In the genomic region with DNA sequence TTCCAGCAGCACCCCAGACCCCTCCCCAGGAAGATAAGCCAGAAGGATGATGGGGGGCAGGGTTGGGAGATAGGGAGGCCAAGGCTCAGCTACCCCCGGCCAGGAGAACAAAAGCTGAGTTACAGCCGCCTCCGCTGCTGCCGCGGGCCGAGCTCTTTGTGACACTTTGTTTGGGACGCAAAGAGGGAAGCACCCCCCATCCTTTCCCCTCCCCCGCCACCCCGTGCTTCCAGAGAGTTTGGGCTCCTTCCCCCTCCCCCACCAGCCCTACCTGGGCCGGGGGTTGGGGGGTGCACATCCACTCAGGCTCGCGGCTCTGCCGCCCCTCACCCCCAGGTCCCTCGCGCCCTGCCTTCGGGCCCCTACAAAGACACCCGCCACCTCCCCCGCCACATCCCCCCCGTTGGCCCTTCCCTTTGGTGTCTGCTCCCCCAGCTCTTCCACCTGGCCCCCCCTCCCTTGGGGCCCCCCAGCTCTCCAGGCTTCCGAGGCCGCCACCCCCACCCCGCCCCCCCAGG, we compare ENCODE assay signal across 9 cellular contexts. TPM values are rescaled to one million over a fixed set of nuclear protein-coding genes. Genes with fewer than 3 reads are reported as not detected.
DNase-seq lines count a peak whose midpoint lies in the region; ATAC-seq and TF ChIP-seq lines count a peak whose summit lies in the region.
"Had no signal": no experiment of that assay in that cellular context is flagged by ENCODE, and none has a peak within 500 bp of the region (broad histone marks: within the 10 kb centered on the region; RNA-seq: fewer than 3 reads in every experiment).

No MANE protein-coding gene starts in this region.

- intact Hi-C loops in activated naive CD4-positive, alpha-beta T cell treated with anti-CD3 and anti-CD28 coated beads for 36 hours (cut with micrococcal nuclease) = no loop called here
- intact Hi-C loops in MCF 10A (cut with micrococcal nuclease) (loop anchor here (5.0 kb wide), 1 partner anchor 485 kb away; no protein-coding TSS in a partner anchor), uterus (cut with DNase I; ENCODE audit: low total_unique reads) (no loop called here)

- no peaks in the 10 kb centered on the region for H3K27me3 Mint-ChIP-seq in activated naive CD4-positive, alpha-beta T cell treated with anti-CD3 and anti-CD28 coated beads for 36 hours (ENCODE audit: low read depth)
- H3K27me3 Mint-ChIP-seq in MCF 10A (ENCODE audit: insufficient read depth, unreplicated experiment) = no peaks in the 10 kb centered on the region

- H3K4me3 ChIP-seq in uterus = peak overlapping the region; percentile 39 to 54

- H3K4me1 ChIP-seq in uterus = peaks cover 6 to 8% of the 10 kb centered on the region in 2 donors

- no peak overlapping the region for H3K27ac Mint-ChIP-seq in activated naive CD4-positive, alpha-beta T cell treated with anti-CD3 and anti-CD28 coated beads for 36 hours
- peak overlapping the region; percentile 71 for H3K27ac Mint-ChIP-seq in MCF 10A (ENCODE audit: low read depth, unreplicated experiment)

- H3K36me3 Mint-ChIP-seq in activated naive CD4-positive, alpha-beta T cell treated with anti-CD3 and anti-CD28 coated beads for 36 hours (ENCODE audit: low read depth) = no peaks in the 10 kb centered on the region
- peaks cover 6% of the 10 kb centered on the region for H3K36me3 Mint-ChIP-seq in MCF 10A (ENCODE audit: insufficient read depth, unreplicated experiment)

- CTCF ChIA-PET in activated naive CD4-positive, alpha-beta T cell treated with anti-CD3 and anti-CD28 coated beads for 36 hours (lab: Charles Lee) = interaction anchor here (0.8 to 6.9 kb wide), 6 partner anchors 6 to 84 kb away, joined by 3 to 168 read pairs (median 19); partner anchors contain the start of gene TMEM253
- CTCF ChIA-PET in MCF 10A (lab: Yijun Ruan, JAX) = interaction anchor here (0.9 to 7.3 kb wide), 8 partner anchors 7 to 93 kb away, joined by 3 to 241 read pairs (median 4); partner anchors contain the start of genes ARHGEF40 and TMEM253

- TF ChIP-seq CTCF in MCF 10A (IDR thresholded peaks at IDR 0.05; ENCODE audit: unreplicated experiment) (no peak), uterus (IDR thresholded peaks at IDR 0.05) (no peak)

- POLR2A ChIA-PET in MCF 10A (lab: Yijun Ruan, JAX) = interaction anchor here (0.6 to 4.5 kb wide), 6 partner anchors 7 to 416 kb away, joined by 3 to 37 read pairs (median 6); partner anchors contain the start of genes ARHGEF40 and RNASE7

- H3K4me1 Mint-ChIP-seq in activated naive CD4-positive, alpha-beta T cell treated with anti-CD3 and anti-CD28 coated beads for 36 hours (ENCODE audit: low read depth) = peaks cover 20% of the 10 kb centered on the region
- H3K4me1 Mint-ChIP-seq in MCF 10A (ENCODE audit: insufficient read depth, unreplicated experiment) = peaks cover 33% of the 10 kb centered on the region

- no peaks in the 10 kb centered on the region for H3K36me3 ChIP-seq in uterus

- H3K27me3 ChIP-seq in uterus = no peaks in the 10 kb centered on the region

- peak overlapping the region; percentile 67 for H3K4me3 Mint-ChIP-seq in activated naive CD4-positive, alpha-beta T cell treated with anti-CD3 and anti-CD28 coated beads for 36 hours
- H3K4me3 Mint-ChIP-seq in MCF 10A (ENCODE audit: unreplicated experiment) = peak overlapping the region; percentile 70

- H3K9me3 ChIP-seq in uterus = no peaks in the 10 kb centered on the region

- H3K27ac ChIP-seq in uterus = peak overlapping the region; percentile 97

- ATAC-seq in GM18520 (IDR thresholded peaks at IDR 0.05; ENCODE audit: unreplicated experiment) (no peak), GM19328 (IDR thresholded peaks at IDR 0.05; ENCODE audit: unreplicated experiment) (no peak)
- ATAC-seq: GM12878 had no signal

- peak; percentile 32 for DNase-seq in activated naive CD4-positive, alpha-beta T cell treated with anti-CD3 and anti-CD28 coated beads for 36 hours
- no peak for DNase-seq in activated naive CD4-positive, alpha-beta T cell (lab: John Stamatoyannopoulos, UW)
- DNase-seq in MCF 10A (ENCODE audit: unreplicated experiment) (no peak), medulla oblongata (ENCODE audit: extremely low spot score) (peak; percentile 52), uterus (peak in 1 of 2 donors; percentile 41), Kasumi-1 (lab: John Stamatoyannopoulos, UW) (no peak)

- no peak for TF ChIP-seq POLR2A in uterus (IDR thresholded peaks at IDR 0.05)

- H3K9me3 Mint-ChIP-seq in activated naive CD4-positive, alpha-beta T cell treated with anti-CD3 and anti-CD28 coated beads for 36 hours = no peaks in the 10 kb centered on the region
- H3K9me3 Mint-ChIP-seq in MCF 10A (ENCODE audit: unreplicated experiment) = no peaks in the 10 kb centered on the region

- BruUV-seq in MCF 10A (replicated peaks; lab: Mats Ljungman, UMichigan) = no TSS peak

RNA-seq across cellular contexts. Expression of gene ZNF219, which starts 0.8 kb away (rescaled TPM):
- total RNA-seq in activated naive CD4-positive, alpha-beta T cell treated with anti-CD3 and anti-CD28 coated beads for 36 hours = 1 to 10 TPM; 8.3 to 9.2 TPM
- 18.4 and 33.8 TPM in 2 replicates for total RNA-seq in MCF 10A (2022)
- total RNA-seq in uterus = 10 to 100 TPM in 3 of 4 donors, 1 to 10 TPM in 1; 7.4 to 56.8 (median 15.9) TPM

RNA-seq across cellular contexts. Expression of gene TMEM253, which starts 3.2 kb away (rescaled TPM):
- total RNA-seq in activated naive CD4-positive, alpha-beta T cell treated with anti-CD3 and anti-CD28 coated beads for 36 hours = not detected
- total RNA-seq in MCF 10A (2022) (0.59 and 1.6 TPM in 2 replicates), uterus (under 1 TPM in 1 of 4 donors, not detected in 3; 0.85 TPM)
- total RNA-seq: GM12878 had no signal

RNA-seq across cellular contexts. Expression of gene ARHGEF40, which starts 27.6 kb away (rescaled TPM):
- not detected for total RNA-seq in activated naive CD4-positive, alpha-beta T cell treated with anti-CD3 and anti-CD28 coated beads for 36 hours
- 3.6 and 6.7 TPM in 2 replicates for total RNA-seq in MCF 10A (2022)
- 100 to 1,000 TPM in 2 of 4 donors, 10 to 100 TPM in 2; 25.3 to 103 (median 66.9) TPM for total RNA-seq in uterus

RNA-seq across cellular contexts. Expression of gene RNASE8, which starts 40.1 kb away (rescaled TPM):
- total RNA-seq in activated naive CD4-positive, alpha-beta T cell treated with anti-CD3 and anti-CD28 coated beads for 36 hours = not detected
- total RNA-seq in MCF 10A (2022) (not detected in 2 replicates), uterus (not detected)
- total RNA-seq: GM12878 had no signal

RNA-seq across cellular contexts. Expression of gene RNASE7, which starts 55.5 kb away (rescaled TPM):
- not detected for total RNA-seq in activated naive CD4-positive, alpha-beta T cell treated with anti-CD3 and anti-CD28 coated beads for 36 hours
- 10.9 and 11.8 TPM in 2 replicates for total RNA-seq in MCF 10A (2022)
- not detected for total RNA-seq in uterus
- total RNA-seq: GM12878 had no signal

Comparison
In these comparisons a context has a peak if more than half of its experiments do, and no peak if none do; other contexts are left out.
1. DNase-seq: peak in activated naive CD4-positive, alpha-beta T cell treated with anti-CD3 and anti-CD28 coated beads for 36 hours (single experiment) and medulla oblongata (single experiment); none in activated naive CD4-positive, alpha-beta T cell (0 of 4), MCF 10A (single experiment) and Kasumi-1 (0 of 2).